18 cellular contexts compared by ENCODE assay signal in genomic region chr2:134334542-134335353, GRCh38.
DNase-seq lines count a peak whose midpoint lies in the region; ATAC-seq and TF ChIP-seq lines count a peak whose summit lies in the region.
"Had no signal": no experiment of that assay in that cellular context is flagged by ENCODE, and none has a peak within 500 bp of the region (broad histone marks: within the 10 kb centered on the region; RNA-seq: fewer than 3 reads in every experiment).

No MANE protein-coding gene starts in this region.

- DNase-seq in left ventricle myocardium inferior: no peak
- no peak for DNase-seq in Right ventricle myocardium superior
- DNase-seq in NCI-H82 treated with DMSO at 0.1 percent for 48 hours (lab: John Stamatoyannopoulos, UW; ENCODE audit: unreplicated experiment): peak; percentile 50
- DNase-seq in activated CD4-positive, alpha-beta T cell treated with anti-CD3 and anti-CD28 coated beads for 36 hours: no peak
- DNase-seq in D341Med (ENCODE audit: low spot score): no peak
- DNase-seq: 8988T; CD8-positive, alpha-beta T cell; GF-D8; H7; NCI-H1105 treated with DMSO at 0.1 percent for 48 hours; NCI-H1694 treated with DMSO at 0.1 percent for 48 hours; NCI-H345; NCI-H748 treated with DMSO at 0.1 percent for 48 hours had no signal

- H3K9me3 Mint-ChIP-seq in activated T-helper 17 cell treated with anti-CD3 and anti-CD28 coated beads, Interleukin-2, amount 50 U/mL, for 72 hours: peaks cover 7% of the 10 kb centered on the region
- no peaks in the 10 kb centered on the region for H3K9me3 Mint-ChIP-seq in activated CD4-positive, alpha-beta T cell treated with anti-CD3 and anti-CD28 coated beads for 36 hours (ENCODE audit: low read depth)

- CTCF ChIA-PET in activated CD4-positive, alpha-beta T cell treated with anti-CD3 and anti-CD28 coated beads for 36 hours (lab: Charles Lee): interaction anchor here (0.7 to 1.2 kb wide), 6 partner anchors 12 to 216 kb away, joined by 3 read pairs; no protein-coding TSS in a partner anchor

- H3K4me1 Mint-ChIP-seq in activated T-helper 17 cell treated with anti-CD3 and anti-CD28 coated beads, Interleukin-2, amount 50 U/mL, for 72 hours: peaks cover 32% of the 10 kb centered on the region
- H3K4me1 Mint-ChIP-seq in activated CD4-positive, alpha-beta T cell treated with anti-CD3 and anti-CD28 coated beads for 36 hours: peaks cover 7% of the 10 kb centered on the region

- ATAC-seq in Right ventricle myocardium superior (ENCODE audit: poor library complexity) (no peak), HG03097 (IDR thresholded peaks at IDR 0.05; ENCODE audit: low FRiP score, unreplicated experiment) (no peak), HG03520 (IDR thresholded peaks at IDR 0.05; ENCODE audit: unreplicated experiment) (no peak)
- ATAC-seq in activated T-helper 17 cell treated with anti-CD3 and anti-CD28 coated beads, Interleukin-2, amount 50 U/mL, for 72 hours (replicated peaks): peak; percentile 52
- ATAC-seq in activated CD4-positive, alpha-beta T cell treated with anti-CD3 and anti-CD28 coated beads for 36 hours: no peak
- ATAC-seq: CD8-positive, alpha-beta T cell; Right ventricle myocardium inferior had no signal

- H3K9me3 ChIP-seq in left ventricle myocardium inferior (replicated peaks): no peaks in the 10 kb centered on the region

- H3K4me3 ChIP-seq in left ventricle myocardium inferior: no peak overlapping the region
- H3K4me3 ChIP-seq: BLaER1 had no signal

- H3K27me3 Mint-ChIP-seq in activated T-helper 17 cell treated with anti-CD3 and anti-CD28 coated beads, Interleukin-2, amount 50 U/mL, for 72 hours: no peaks in the 10 kb centered on the region
- H3K27me3 Mint-ChIP-seq in activated CD4-positive, alpha-beta T cell treated with anti-CD3 and anti-CD28 coated beads for 36 hours: no peaks in the 10 kb centered on the region

- no peak overlapping the region for H3K4me3 Mint-ChIP-seq in activated T-helper 17 cell treated with anti-CD3 and anti-CD28 coated beads, Interleukin-2, amount 50 U/mL, for 72 hours
- H3K4me3 Mint-ChIP-seq in activated CD4-positive, alpha-beta T cell treated with anti-CD3 and anti-CD28 coated beads for 36 hours: no peak overlapping the region
- H3K4me3 Mint-ChIP-seq: CD8-positive, alpha-beta T cell had no signal

- no peak overlapping the region for H3K27ac Mint-ChIP-seq in activated T-helper 17 cell treated with anti-CD3 and anti-CD28 coated beads, Interleukin-2, amount 50 U/mL, for 72 hours
- H3K27ac Mint-ChIP-seq in activated CD4-positive, alpha-beta T cell treated with anti-CD3 and anti-CD28 coated beads for 36 hours: no peak overlapping the region
- H3K27ac Mint-ChIP-seq: CD8-positive, alpha-beta T cell had no signal

- H3K27ac ChIP-seq in left ventricle myocardium inferior (replicated peaks): peak overlapping the region; percentile 47
- H3K27ac ChIP-seq: BLaER1 had no signal

- no peaks in the 10 kb centered on the region for H3K36me3 ChIP-seq in left ventricle myocardium inferior

- no peaks in the 10 kb centered on the region for H3K27me3 ChIP-seq in left ventricle myocardium inferior (ENCODE audit: low read depth)
- H3K27me3 ChIP-seq: BLaER1 had no signal

- POLR2A ChIA-PET in activated CD4-positive, alpha-beta T cell treated with anti-CD3 and anti-CD28 coated beads for 36 hours (lab: Charles Lee): no interaction called here

- peaks cover 48% of the 10 kb centered on the region for H3K4me1 ChIP-seq in left ventricle myocardium inferior

- peaks cover 74% of the 10 kb centered on the region for H3K36me3 Mint-ChIP-seq in activated T-helper 17 cell treated with anti-CD3 and anti-CD28 coated beads, Interleukin-2, amount 50 U/mL, for 72 hours (ENCODE audit: low read depth)
- peaks cover 23% of the 10 kb centered on the region for H3K36me3 Mint-ChIP-seq in activated CD4-positive, alpha-beta T cell treated with anti-CD3 and anti-CD28 coated beads for 36 hours (ENCODE audit: low read depth)

- intact Hi-C loops in left ventricle myocardium inferior (cut with micrococcal nuclease) (no loop called here), Right ventricle myocardium superior (cut with DNase I) (no loop called here)
- intact Hi-C loops in activated CD4-positive, alpha-beta T cell treated with anti-CD3 and anti-CD28 coated beads for 36 hours (cut with DNase I, micrococcal nuclease): no loop called here

- TF ChIP-seq CTCF in left ventricle myocardium inferior (IDR thresholded peaks at IDR 0.05; ENCODE audit: borderline replicate concordance): no peak
